In genomic region chr4:2507259-2507658, GRCh38 we compare ENCODE assay signal across 15 cellular contexts.
"Had no signal": no experiment of that assay in that cellular context is flagged by ENCODE, and none has a peak within 500 bp of the region (broad histone marks: within the 10 kb centered on the region; RNA-seq: fewer than 3 reads in every experiment).

No MANE protein-coding gene starts in this region.

- DNase-seq: activated B cell treated with CpG ODN at 0.5 μM for 24 hours; activated CD4-positive, alpha-beta T cell treated with anti-CD3 and anti-CD28 coated beads, Interleukin-2, amount 10 ng/mL, durations not matched to agents 24 days and 14 days; activated T-cell treated with anti-CD3 and anti-CD28 coated beads for 4 hours; aorta; heart left ventricle; mammary epithelial cell; mucosa of descending colon; stimulated activated CD4-positive, alpha-beta T cell treated with anti-CD3 and anti-CD28 coated beads, Interleukin-12 subunit alpha, Interleukin-12 subunit beta, amount 100 ng/mL, for 4 hours; stimulated activated naive CD8-positive, alpha-beta T cell treated with anti-CD3 and anti-CD28 coated beads, Interleukin-15, Interleukin-2, amounts not matched to agents 100 U/mL and 50 U/mL, for 24 hours; T-helper 2 cell; uterus had no signal

- H3K4me1 ChIP-seq: breast epithelium, uterus had no signal

- H3K27me3 ChIP-seq: breast epithelium, heart left ventricle, uterus had no signal

- H3K4me3 Mint-ChIP-seq: activated B cell treated with CpG ODN at 0.5 μM for 24 hours; activated CD4-positive, alpha-beta T cell treated with anti-CD3 and anti-CD28 coated beads, Interleukin-2, amount 10 ng/mL, durations not matched to agents 24 days and 14 days; nephron had no signal

- H3K27ac Mint-ChIP-seq: activated B cell treated with CpG ODN at 0.5 μM for 24 hours; activated CD4-positive, alpha-beta T cell treated with anti-CD3 and anti-CD28 coated beads, Interleukin-2, amount 10 ng/mL, durations not matched to agents 24 days and 14 days; nephron had no signal

- H3K27ac ChIP-seq: breast epithelium, heart left ventricle, thoracic aorta, uterus had no signal

- H3K27me3 Mint-ChIP-seq: activated B cell treated with CpG ODN at 0.5 μM for 24 hours; activated CD4-positive, alpha-beta T cell treated with anti-CD3 and anti-CD28 coated beads, Interleukin-2, amount 10 ng/mL, durations not matched to agents 24 days and 14 days had no signal

- H3K36me3 ChIP-seq: breast epithelium, uterus had no signal

- H3K9me3 Mint-ChIP-seq: activated B cell treated with CpG ODN at 0.5 μM for 24 hours; activated CD4-positive, alpha-beta T cell treated with anti-CD3 and anti-CD28 coated beads, Interleukin-2, amount 10 ng/mL, durations not matched to agents 24 days and 14 days; nephron had no signal

- H3K4me3 ChIP-seq: breast epithelium, heart left ventricle, mucosa of descending colon, thoracic aorta, uterus had no signal

- H3K4me1 Mint-ChIP-seq: nephron had no signal

- H3K9me3 ChIP-seq: breast epithelium, heart left ventricle, mucosa of descending colon, thoracic aorta, uterus had no signal

- ATAC-seq: heart left ventricle; left lobe of liver; mucosa of descending colon; stimulated activated naive CD8-positive, alpha-beta T cell treated with anti-CD3 and anti-CD28 coated beads, Interleukin-15, Interleukin-2, amounts not matched to agents 100 U/mL and 50 U/mL, for 24 hours had no signal
